ENCODE assay signal across 13 cellular contexts in genomic region chr20:16491277-16491912, GRCh38.
A peak's percentile ranks its signal among the peaks of the same experiment; 100 is the strongest.
DNase-seq lines count a peak whose midpoint lies in the region; ATAC-seq, FAIRE-seq and TF ChIP-seq lines count a peak whose summit lies in the region.
"Had no signal": no experiment of that assay in that cellular context is flagged by ENCODE, and none has a peak within 500 bp of the region (broad histone marks: within the 10 kb centered on the region; RNA-seq: fewer than 3 reads in every experiment).

No MANE protein-coding gene starts in this region.

- ATAC-seq in GM21723 (IDR thresholded peaks at IDR 0.05; ENCODE audit: unreplicated experiment) = peak; percentile 59
- ATAC-seq in naive thymus-derived CD4-positive, alpha-beta T cell = peak; percentile 38

- no peak overlapping the region for H3K4me3 Mint-ChIP-seq in naive thymus-derived CD4-positive, alpha-beta T cell
- no peak overlapping the region for H3K4me3 Mint-ChIP-seq in activated CD4-positive, alpha-beta memory T cell treated with anti-CD3 and anti-CD28 coated beads, Interleukin-2, amount 10 ng/mL, durations not matched to agents 7 days and 5 days

- no peak for DNase-seq in GM12891 (ENCODE audit: insufficient read length, low spot score)
- DNase-seq in NOMO-1 treated with dmso at 0.1 percent for 144 hours (lab: John Stamatoyannopoulos, UW; ENCODE audit: unreplicated experiment) = peak; percentile 18
- no peak for DNase-seq in naive thymus-derived CD4-positive, alpha-beta T cell
- DNase-seq in cerebellar cortex (ENCODE audit: low spot score) = no peak
- DNase-seq in germinal center (ENCODE audit: low spot score) = no peak
- no peak for DNase-seq in activated CD4-positive, alpha-beta memory T cell treated with anti-CD3 and anti-CD28 coated beads, Interleukin-2, amount 10 ng/mL, durations not matched to agents 7 days and 5 days
- DNase-seq in prostate gland (ENCODE audit: low spot score) = no peak
- DNase-seq: activated gamma-delta T cell treated with Interleukin-2 at 50 U/mL for 16 hours; stimulated activated CD4-positive, alpha-beta T cell treated with anti-CD3 and anti-CD28 coated beads, Interleukin-4, amount 100 ng/mL, for 24 hours; trophoblast cell; WERI-Rb-1 had no signal

- CTCF ChIA-PET in naive thymus-derived CD4-positive, alpha-beta T cell (lab: Charles Lee) = interaction anchor here (1.4 kb wide), 1 partner anchor 16 kb away, joined by 4 read pairs; no protein-coding TSS in a partner anchor
- CTCF ChIA-PET in activated CD4-positive, alpha-beta memory T cell treated with anti-CD3 and anti-CD28 coated beads, Interleukin-2, amount 10 ng/mL, durations not matched to agents 7 days and 5 days (lab: Charles Lee) = no interaction called here

- H3K9me3 Mint-ChIP-seq in naive thymus-derived CD4-positive, alpha-beta T cell = no peaks in the 10 kb centered on the region
- H3K9me3 Mint-ChIP-seq in activated CD4-positive, alpha-beta memory T cell treated with anti-CD3 and anti-CD28 coated beads, Interleukin-2, amount 10 ng/mL, durations not matched to agents 7 days and 5 days = no peaks in the 10 kb centered on the region

- H3K4me1 ChIP-seq in naive thymus-derived CD4-positive, alpha-beta T cell (ENCODE audit: control insufficient read depth in 2 of 2, insufficient read depth in 2 of 2, low read length in 2 of 2) = no peaks in the 10 kb centered on the region
- H3K4me1 ChIP-seq in prostate gland (replicated peaks) = no peaks in the 10 kb centered on the region

- no peak overlapping the region for H3K27ac ChIP-seq in naive thymus-derived CD4-positive, alpha-beta T cell (ENCODE audit: low read depth, low read length)
- no peak overlapping the region for H3K27ac ChIP-seq in prostate gland
- H3K27ac ChIP-seq: WERI-Rb-1 had no signal

- TF ChIP-seq POLR2A in GM12891 (IDR thresholded peaks at IDR 0.05; ENCODE audit: low read depth, low read length) (no peak), prostate gland (IDR thresholded peaks at IDR 0.05) (no peak)

- intact Hi-C loops in naive thymus-derived CD4-positive, alpha-beta T cell (cut with micrococcal nuclease) = no loop called here
- intact Hi-C loops in prostate gland (cut with DNase I) = no loop called here

- no peak overlapping the region for H3K4me3 ChIP-seq in naive thymus-derived CD4-positive, alpha-beta T cell (ENCODE audit: low read length)
- H3K4me3 ChIP-seq in prostate gland = no peak overlapping the region

- no peaks in the 10 kb centered on the region for H3K36me3 ChIP-seq in naive thymus-derived CD4-positive, alpha-beta T cell (ENCODE audit: control insufficient read depth in 2 of 3, insufficient read depth in 3 of 3, low read length in 3 of 3)
- no peaks in the 10 kb centered on the region for H3K36me3 ChIP-seq in prostate gland
- H3K36me3 ChIP-seq: WERI-Rb-1 had no signal

- POLR2A ChIA-PET in naive thymus-derived CD4-positive, alpha-beta T cell (lab: Charles Lee) = no interaction called here
- POLR2A ChIA-PET in activated CD4-positive, alpha-beta memory T cell treated with anti-CD3 and anti-CD28 coated beads, Interleukin-2, amount 10 ng/mL, durations not matched to agents 7 days and 5 days (lab: Charles Lee) = no interaction called here

- no peaks in the 10 kb centered on the region for H3K27me3 Mint-ChIP-seq in naive thymus-derived CD4-positive, alpha-beta T cell
- no peaks in the 10 kb centered on the region for H3K27me3 Mint-ChIP-seq in activated CD4-positive, alpha-beta memory T cell treated with anti-CD3 and anti-CD28 coated beads, Interleukin-2, amount 10 ng/mL, durations not matched to agents 7 days and 5 days

- H3K36me3 Mint-ChIP-seq in naive thymus-derived CD4-positive, alpha-beta T cell = peaks cover 0 to 79% (median 29%) of the 10 kb centered on the region in 5 donors
- no peaks in the 10 kb centered on the region for H3K36me3 Mint-ChIP-seq in activated CD4-positive, alpha-beta memory T cell treated with anti-CD3 and anti-CD28 coated beads, Interleukin-2, amount 10 ng/mL, durations not matched to agents 7 days and 5 days (ENCODE audit: low read depth)

- peak; percentile 57 for FAIRE-seq in GM12891 (lab: Jason Lieb, UNC)
- FAIRE-seq: D721Med had no signal

- H3K4me1 Mint-ChIP-seq in naive thymus-derived CD4-positive, alpha-beta T cell = no peaks in the 10 kb centered on the region
- no peaks in the 10 kb centered on the region for H3K4me1 Mint-ChIP-seq in activated CD4-positive, alpha-beta memory T cell treated with anti-CD3 and anti-CD28 coated beads, Interleukin-2, amount 10 ng/mL, durations not matched to agents 7 days and 5 days

- no peak overlapping the region for H3K27ac Mint-ChIP-seq in naive thymus-derived CD4-positive, alpha-beta T cell
- no peak overlapping the region for H3K27ac Mint-ChIP-seq in activated CD4-positive, alpha-beta memory T cell treated with anti-CD3 and anti-CD28 coated beads, Interleukin-2, amount 10 ng/mL, durations not matched to agents 7 days and 5 days

- no peaks in the 10 kb centered on the region for H3K9me3 ChIP-seq in naive thymus-derived CD4-positive, alpha-beta T cell (ENCODE audit: control insufficient read depth in 2 of 3, low read length in 3 of 3)
- H3K9me3 ChIP-seq in prostate gland = no peaks in the 10 kb centered on the region

- no peak for TF ChIP-seq CTCF in prostate gland (IDR thresholded peaks at IDR 0.05)

- 59% methylated on average over 7 of the region's 7 CpGs for WGBS in prostate gland

- H3K27me3 ChIP-seq in naive thymus-derived CD4-positive, alpha-beta T cell (ENCODE audit: control insufficient read depth in 2 of 2, insufficient read depth in 2 of 2, low read length in 2 of 2) = no peaks in the 10 kb centered on the region
- H3K27me3 ChIP-seq in prostate gland (replicated peaks; ENCODE audit: insufficient read depth) = no peaks in the 10 kb centered on the region

TF ChIP-seq in GM12891, 5 proteins besides CTCF, POLR2A, EP300 and RAD21:
- TF ChIP-seq SPI1 (IDR thresholded peaks at IDR 0.05; ENCODE audit: low read depth, low read length) (peak; percentile 86), PAX5 (IDR thresholded peaks at IDR 0.05; ENCODE audit: insufficient read depth, low read length, severe bottlenecking) (no peak), POU2F2 (IDR thresholded peaks at IDR 0.05; ENCODE audit: low read depth, low read length) (no peak)
